24 cellular contexts compared by ENCODE assay signal in genomic region chr1:205077934-205078311, GRCh38. TPM values are rescaled to one million over a fixed set of nuclear protein-coding genes. Genes with fewer than 3 reads are reported as not detected.
"Had no signal": no experiment of that assay in that cellular context is flagged by ENCODE, and none has a peak within 500 bp of the region (broad histone marks: within the 10 kb centered on the region; RNA-seq: fewer than 3 reads in every experiment).

No MANE protein-coding gene starts in this region.

- H3K4me2 ChIP-seq: neural progenitor cell had no signal

- H3K4me3 ChIP-seq: esophagus squamous epithelium, neural progenitor cell, ovary, right lobe of liver, spleen, tibial nerve, vagina had no signal

- H3K4me3 Mint-ChIP-seq: activated B cell treated with CpG ODN at 0.5 μM for 24 hours; activated CD4-positive, alpha-beta memory T cell treated with anti-CD3 and anti-CD28 coated beads, Interleukin-2, amount 10 ng/mL, durations not matched to agents 7 days and 5 days; activated CD8-positive, alpha-beta memory T cell treated with anti-CD3 and anti-CD28 coated beads, Interleukin-2, amount 10 ng/mL, durations not matched to agents 7 days and 5 days; dendritic cell treated with granulocyte-macrophage colony-stimulating factor and Interleukin-4, amounts not matched to agents 40 ng/mL and 50 ng/mL, for 4 days; immature natural killer cell; naive thymus-derived CD4-positive, alpha-beta T cell; neural progenitor cell; stimulated activated naive B cell treated with anti-CD40 and anti-IgM and Interleukin-4, amounts not matched to agents 10 μg/mL and 1 μg/mL and 100 μg/mL, for 72 hours had no signal

- H3K36me3 Mint-ChIP-seq: activated CD8-positive, alpha-beta memory T cell treated with anti-CD3 and anti-CD28 coated beads, Interleukin-2, amount 10 ng/mL, durations not matched to agents 7 days and 5 days; naive thymus-derived CD4-positive, alpha-beta T cell had no signal

- H2AFZ ChIP-seq: neural progenitor cell had no signal

- H3K9me3 ChIP-seq: esophagus squamous epithelium, ovary, right lobe of liver, spleen, tibial nerve, vagina had no signal

- H3K36me3 ChIP-seq: neural progenitor cell, ovary, right lobe of liver, vagina had no signal

- H3K4me1 Mint-ChIP-seq: activated B cell treated with CpG ODN at 0.5 μM for 24 hours; activated CD4-positive, alpha-beta memory T cell treated with anti-CD3 and anti-CD28 coated beads, Interleukin-2, amount 10 ng/mL, durations not matched to agents 7 days and 5 days; activated CD8-positive, alpha-beta memory T cell treated with anti-CD3 and anti-CD28 coated beads, Interleukin-2, amount 10 ng/mL, durations not matched to agents 7 days and 5 days; stimulated activated naive B cell treated with anti-CD40 and anti-IgM and Interleukin-4, amounts not matched to agents 10 μg/mL and 1 μg/mL and 100 μg/mL, for 72 hours had no signal

- H3K27me3 ChIP-seq: esophagus squamous epithelium, neural progenitor cell, ovary, right lobe of liver, spleen, tibial nerve, vagina had no signal

- H3K27ac ChIP-seq: esophagus squamous epithelium, neural progenitor cell, ovary, right lobe of liver, spleen, tibial nerve, vagina had no signal

- H3K9me3 Mint-ChIP-seq: activated B cell treated with CpG ODN at 0.5 μM for 24 hours; activated CD4-positive, alpha-beta memory T cell treated with anti-CD3 and anti-CD28 coated beads, Interleukin-2, amount 10 ng/mL, durations not matched to agents 7 days and 5 days; activated T-helper 2 cell treated with anti-CD3 and anti-CD28 coated beads, Interferon-gamma antibody, Interleukin-2, Interleukin-4, amounts not matched to agents 10 μg/mL and 5 μg/mL and 100 μg/mL, durations not matched to agents 14 hours and 24 hours and 36 hours; dendritic cell treated with granulocyte-macrophage colony-stimulating factor and Interleukin-4, amounts not matched to agents 40 ng/mL and 50 ng/mL, for 4 days; immature natural killer cell; naive thymus-derived CD4-positive, alpha-beta T cell; neural progenitor cell; stimulated activated naive B cell treated with anti-CD40 and anti-IgM and Interleukin-4, amounts not matched to agents 10 μg/mL and 1 μg/mL and 100 μg/mL, for 72 hours had no signal

- H3K27me3 Mint-ChIP-seq: activated B cell treated with CpG ODN at 0.5 μM for 24 hours; activated CD4-positive, alpha-beta memory T cell treated with anti-CD3 and anti-CD28 coated beads, Interleukin-2, amount 10 ng/mL, durations not matched to agents 7 days and 5 days; activated CD8-positive, alpha-beta memory T cell treated with anti-CD3 and anti-CD28 coated beads, Interleukin-2, amount 10 ng/mL, durations not matched to agents 7 days and 5 days; dendritic cell treated with granulocyte-macrophage colony-stimulating factor and Interleukin-4, amounts not matched to agents 40 ng/mL and 50 ng/mL, for 4 days; naive thymus-derived CD4-positive, alpha-beta T cell; stimulated activated naive B cell treated with anti-CD40 and anti-IgM and Interleukin-4, amounts not matched to agents 10 μg/mL and 1 μg/mL and 100 μg/mL, for 72 hours had no signal

- H3K27ac Mint-ChIP-seq: activated B cell treated with CpG ODN at 0.5 μM for 24 hours; activated CD4-positive, alpha-beta memory T cell treated with anti-CD3 and anti-CD28 coated beads, Interleukin-2, amount 10 ng/mL, durations not matched to agents 7 days and 5 days; activated CD8-positive, alpha-beta memory T cell treated with anti-CD3 and anti-CD28 coated beads, Interleukin-2, amount 10 ng/mL, durations not matched to agents 7 days and 5 days; activated T-helper 2 cell treated with anti-CD3 and anti-CD28 coated beads, Interferon-gamma antibody, Interleukin-2, Interleukin-4, amounts not matched to agents 10 μg/mL and 5 μg/mL and 100 μg/mL, durations not matched to agents 14 hours and 24 hours and 36 hours; dendritic cell treated with granulocyte-macrophage colony-stimulating factor and Interleukin-4, amounts not matched to agents 40 ng/mL and 50 ng/mL, for 4 days; immature natural killer cell; naive thymus-derived CD4-positive, alpha-beta T cell; neural progenitor cell; stimulated activated naive B cell treated with anti-CD40 and anti-IgM and Interleukin-4, amounts not matched to agents 10 μg/mL and 1 μg/mL and 100 μg/mL, for 72 hours had no signal

- DNase-seq: activated B cell treated with CpG ODN at 0.5 μM for 24 hours; activated CD4-positive, alpha-beta T cell treated with anti-CD3 and anti-CD28 coated beads for 4 hours; activated CD8-positive, alpha-beta memory T cell treated with anti-CD3 and anti-CD28 coated beads, Interleukin-2, amount 10 ng/mL, durations not matched to agents 7 days and 5 days; activated naive CD4-positive, alpha-beta T cell treated with Interleukin-2 at 50 U/mL for 16 hours; effector memory CD4-positive, alpha-beta T cell; esophagus squamous epithelium; mesendoderm; naive thymus-derived CD4-positive, alpha-beta T cell; ovary; right lobe of liver; spleen; stimulated activated CD4-positive, alpha-beta T cell treated with anti-CD3 and anti-CD28 coated beads, Interleukin-4, amount 100 ng/mL, for 4 hours; stimulated activated naive B cell treated with anti-CD40 and anti-IgM and Interleukin-4, amounts not matched to agents 10 μg/mL and 1 μg/mL and 100 μg/mL, for 72 hours; T-helper 1 cell; T-helper 9 cell had no signal

- ATAC-seq: activated CD8-positive, alpha-beta memory T cell treated with anti-CD3 and anti-CD28 coated beads, Interleukin-2, amount 10 ng/mL, durations not matched to agents 7 days and 5 days; naive thymus-derived CD4-positive, alpha-beta T cell; right lobe of liver; stimulated activated naive B cell treated with anti-CD40 and anti-IgM and Interleukin-4, amounts not matched to agents 10 μg/mL and 1 μg/mL and 100 μg/mL, for 72 hours had no signal

- H3K4me1 ChIP-seq: right lobe of liver, spleen, tibial nerve, vagina had no signal

RNA-seq across cellular contexts. Expression of gene CNTN2, which starts 34.9 kb away (rescaled TPM):
- total RNA-seq: activated B cell treated with CpG ODN at 0.5 μM for 24 hours; activated CD4-positive, alpha-beta memory T cell treated with anti-CD3 and anti-CD28 coated beads, Interleukin-2, amount 10 ng/mL, durations not matched to agents 7 days and 5 days; activated CD8-positive, alpha-beta memory T cell treated with anti-CD3 and anti-CD28 coated beads, Interleukin-2, amount 10 ng/mL, durations not matched to agents 7 days and 5 days; activated T-helper 2 cell treated with anti-CD3 and anti-CD28 coated beads, Interferon-gamma antibody, Interleukin-2, Interleukin-4, amounts not matched to agents 10 μg/mL and 5 μg/mL and 100 μg/mL, durations not matched to agents 14 hours and 24 hours and 36 hours; endothelial cell of umbilical vein; naive thymus-derived CD4-positive, alpha-beta T cell; pulmonary artery endothelial cell had no signal
